1 cellular context compared by ENCODE assay signal in the genomic region with DNA sequence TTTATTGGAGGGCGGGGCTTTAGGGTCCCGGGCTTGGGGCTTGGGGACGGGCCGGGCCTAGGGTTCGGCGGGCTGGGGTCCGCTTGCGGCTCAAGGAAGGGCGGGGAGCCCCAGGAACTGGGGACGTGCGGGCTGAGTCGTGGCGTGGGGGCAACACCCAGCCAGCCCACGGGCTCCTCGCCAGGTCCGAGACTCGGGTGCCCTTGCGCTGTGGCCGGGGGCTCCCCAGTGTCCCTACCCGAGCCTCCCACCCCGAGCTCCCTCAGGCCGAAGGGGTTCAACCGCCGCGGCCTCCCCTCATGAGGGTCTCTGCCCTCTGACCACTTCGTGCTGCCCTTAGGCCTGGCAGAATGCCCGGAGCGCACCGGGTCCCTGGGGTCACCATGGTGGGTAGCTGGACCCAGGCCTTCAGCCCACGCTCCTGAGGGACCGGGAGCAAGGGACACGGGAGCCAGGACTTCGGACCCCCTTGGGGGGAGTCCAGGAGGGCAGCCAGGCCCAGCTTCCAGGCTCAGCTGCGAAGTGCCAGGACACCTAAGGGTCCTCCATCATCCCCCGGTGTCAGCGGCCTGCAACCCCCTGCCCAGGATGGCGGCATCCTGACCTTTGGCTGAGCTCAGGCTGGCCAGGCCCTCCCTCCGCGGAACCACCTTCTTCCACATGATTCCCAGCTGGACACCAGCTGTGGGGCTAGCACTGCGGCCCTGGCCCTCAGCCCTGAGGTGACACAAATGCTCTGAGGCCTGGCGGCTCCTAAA.
TF ChIP-seq lines count a peak whose summit lies in the region.

No MANE protein-coding gene starts in this region.

TF ChIP-seq in HepG2, 621 proteins besides CTCF, POLR2A, EP300 and RAD21 (continued from another document and continues in another):
- TF ChIP-seq, protein P1, sequence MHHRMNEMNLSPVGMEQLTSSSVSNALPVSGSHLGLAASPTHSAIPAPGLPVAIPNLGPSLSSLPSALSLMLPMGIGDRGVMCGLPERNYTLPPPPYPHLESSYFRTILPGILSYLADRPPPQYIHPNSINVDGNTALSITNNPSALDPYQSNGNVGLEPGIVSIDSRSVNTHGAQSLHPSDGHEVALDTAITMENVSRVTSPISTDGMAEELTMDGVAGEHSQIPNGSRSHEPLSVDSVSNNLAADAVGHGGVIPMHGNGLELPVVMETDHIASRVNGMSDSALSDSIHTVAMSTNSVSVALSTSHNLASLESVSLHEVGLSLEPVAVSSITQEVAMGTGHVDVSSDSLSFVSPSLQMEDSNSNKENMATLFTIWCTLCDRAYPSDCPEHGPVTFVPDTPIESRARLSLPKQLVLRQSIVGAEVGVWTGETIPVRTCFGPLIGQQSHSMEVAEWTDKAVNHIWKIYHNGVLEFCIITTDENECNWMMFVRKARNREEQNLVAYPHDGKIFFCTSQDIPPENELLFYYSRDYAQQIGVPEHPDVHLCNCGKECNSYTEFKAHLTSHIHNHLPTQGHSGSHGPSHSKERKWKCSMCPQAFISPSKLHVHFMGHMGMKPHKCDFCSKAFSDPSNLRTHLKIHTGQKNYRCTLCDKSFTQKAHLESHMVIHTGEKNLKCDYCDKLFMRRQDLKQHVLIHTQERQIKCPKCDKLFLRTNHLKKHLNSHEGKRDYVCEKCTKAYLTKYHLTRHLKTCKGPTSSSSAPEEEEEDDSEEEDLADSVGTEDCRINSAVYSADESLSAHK (CRISPR knock-in tag; IDR thresholded peaks at IDR 0.05; ENCODE audit: borderline replicate concordance), result no peak
- TF ChIP-seq STAG1 (CRISPR knock-in tag; IDR thresholded peaks at IDR 0.05) (no peak), ZFP62 (CRISPR knock-in tag; IDR thresholded peaks at IDR 0.05) (no peak), TAF15 (IDR thresholded peaks at IDR 0.05; ENCODE audit: low read depth, low read length, poor library complexity, severe bottlenecking) (no peak), JARID2 (CRISPR knock-in tag; IDR thresholded peaks at IDR 0.05; ENCODE audit: insufficient replicate concordance) (peak; percentile 78), AHR (CRISPR knock-in tag; IDR thresholded peaks at IDR 0.05) (0 out of 2 replicates have a peak, but pooled peaks have one; percentile 19), ZMAT3 (CRISPR knock-in tag; conservative IDR thresholded peaks at IDR 0.05) (0 out of 2 replicates have a peak, but pooled peaks have one; percentile 27), SMYD3 (CRISPR knock-in tag; IDR thresholded peaks at IDR 0.05) (no peak), GATAD1 (CRISPR knock-in tag; IDR thresholded peaks at IDR 0.05) (no peak), TGIF2 (CRISPR knock-in tag; IDR thresholded peaks at IDR 0.05) (no peak), ZNF501 (CRISPR knock-in tag; IDR thresholded peaks at IDR 0.05) (no peak), ZNF224 (CRISPR knock-in tag; IDR thresholded peaks at IDR 0.05) (no peak), ATF7 (IDR thresholded peaks at IDR 0.05) (no peak), ATF7 (CRISPR knock-in tag; IDR thresholded peaks at IDR 0.05) (no peak), ISX (CRISPR knock-in tag; conservative IDR thresholded peaks at IDR 0.05) (no peak)
- TF ChIP-seq, protein P2, sequence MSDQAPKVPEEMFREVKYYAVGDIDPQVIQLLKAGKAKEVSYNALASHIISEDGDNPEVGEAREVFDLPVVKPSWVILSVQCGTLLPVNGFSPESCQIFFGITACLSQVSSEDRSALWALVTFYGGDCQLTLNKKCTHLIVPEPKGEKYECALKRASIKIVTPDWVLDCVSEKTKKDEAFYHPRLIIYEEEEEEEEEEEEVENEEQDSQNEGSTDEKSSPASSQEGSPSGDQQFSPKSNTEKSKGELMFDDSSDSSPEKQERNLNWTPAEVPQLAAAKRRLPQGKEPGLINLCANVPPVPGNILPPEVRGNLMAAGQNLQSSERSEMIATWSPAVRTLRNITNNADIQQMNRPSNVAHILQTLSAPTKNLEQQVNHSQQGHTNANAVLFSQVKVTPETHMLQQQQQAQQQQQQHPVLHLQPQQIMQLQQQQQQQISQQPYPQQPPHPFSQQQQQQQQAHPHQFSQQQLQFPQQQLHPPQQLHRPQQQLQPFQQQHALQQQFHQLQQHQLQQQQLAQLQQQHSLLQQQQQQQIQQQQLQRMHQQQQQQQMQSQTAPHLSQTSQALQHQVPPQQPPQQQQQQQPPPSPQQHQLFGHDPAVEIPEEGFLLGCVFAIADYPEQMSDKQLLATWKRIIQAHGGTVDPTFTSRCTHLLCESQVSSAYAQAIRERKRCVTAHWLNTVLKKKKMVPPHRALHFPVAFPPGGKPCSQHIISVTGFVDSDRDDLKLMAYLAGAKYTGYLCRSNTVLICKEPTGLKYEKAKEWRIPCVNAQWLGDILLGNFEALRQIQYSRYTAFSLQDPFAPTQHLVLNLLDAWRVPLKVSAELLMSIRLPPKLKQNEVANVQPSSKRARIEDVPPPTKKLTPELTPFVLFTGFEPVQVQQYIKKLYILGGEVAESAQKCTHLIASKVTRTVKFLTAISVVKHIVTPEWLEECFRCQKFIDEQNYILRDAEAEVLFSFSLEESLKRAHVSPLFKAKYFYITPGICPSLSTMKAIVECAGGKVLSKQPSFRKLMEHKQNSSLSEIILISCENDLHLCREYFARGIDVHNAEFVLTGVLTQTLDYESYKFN (CRISPR knock-in tag; conservative IDR thresholded peaks at IDR 0.05), result no peak; the same call in 1 of the 2 replicates
- TF ChIP-seq, protein P3, sequence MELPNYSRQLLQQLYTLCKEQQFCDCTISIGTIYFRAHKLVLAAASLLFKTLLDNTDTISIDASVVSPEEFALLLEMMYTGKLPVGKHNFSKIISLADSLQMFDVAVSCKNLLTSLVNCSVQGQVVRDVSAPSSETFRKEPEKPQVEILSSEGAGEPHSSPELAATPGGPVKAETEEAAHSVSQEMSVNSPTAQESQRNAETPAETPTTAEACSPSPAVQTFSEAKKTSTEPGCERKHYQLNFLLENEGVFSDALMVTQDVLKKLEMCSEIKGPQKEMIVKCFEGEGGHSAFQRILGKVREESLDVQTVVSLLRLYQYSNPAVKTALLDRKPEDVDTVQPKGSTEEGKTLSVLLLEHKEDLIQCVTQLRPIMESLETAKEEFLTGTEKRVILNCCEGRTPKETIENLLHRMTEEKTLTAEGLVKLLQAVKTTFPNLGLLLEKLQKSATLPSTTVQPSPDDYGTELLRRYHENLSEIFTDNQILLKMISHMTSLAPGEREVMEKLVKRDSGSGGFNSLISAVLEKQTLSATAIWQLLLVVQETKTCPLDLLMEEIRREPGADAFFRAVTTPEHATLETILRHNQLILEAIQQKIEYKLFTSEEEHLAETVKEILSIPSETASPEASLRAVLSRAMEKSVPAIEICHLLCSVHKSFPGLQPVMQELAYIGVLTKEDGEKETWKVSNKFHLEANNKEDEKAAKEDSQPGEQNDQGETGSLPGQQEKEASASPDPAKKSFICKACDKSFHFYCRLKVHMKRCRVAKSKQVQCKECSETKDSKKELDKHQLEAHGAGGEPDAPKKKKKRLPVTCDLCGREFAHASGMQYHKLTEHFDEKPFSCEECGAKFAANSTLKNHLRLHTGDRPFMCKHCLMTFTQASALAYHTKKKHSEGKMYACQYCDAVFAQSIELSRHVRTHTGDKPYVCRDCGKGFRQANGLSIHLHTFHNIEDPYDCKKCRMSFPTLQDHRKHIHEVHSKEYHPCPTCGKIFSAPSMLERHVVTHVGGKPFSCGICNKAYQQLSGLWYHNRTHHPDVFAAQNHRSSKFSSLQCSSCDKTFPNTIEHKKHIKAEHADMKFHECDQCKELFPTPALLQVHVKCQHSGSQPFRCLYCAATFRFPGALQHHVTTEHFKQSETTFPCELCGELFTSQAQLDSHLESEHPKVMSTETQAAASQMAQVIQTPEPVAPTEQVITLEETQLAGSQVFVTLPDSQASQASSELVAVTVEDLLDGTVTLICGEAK (IDR thresholded peaks at IDR 0.05), result no peak
- TF ChIP-seq, protein P3 (CRISPR knock-in tag; IDR thresholded peaks at IDR 0.05), result no peak; the same call in none of the 2 replicates
- TF ChIP-seq, protein P4, sequence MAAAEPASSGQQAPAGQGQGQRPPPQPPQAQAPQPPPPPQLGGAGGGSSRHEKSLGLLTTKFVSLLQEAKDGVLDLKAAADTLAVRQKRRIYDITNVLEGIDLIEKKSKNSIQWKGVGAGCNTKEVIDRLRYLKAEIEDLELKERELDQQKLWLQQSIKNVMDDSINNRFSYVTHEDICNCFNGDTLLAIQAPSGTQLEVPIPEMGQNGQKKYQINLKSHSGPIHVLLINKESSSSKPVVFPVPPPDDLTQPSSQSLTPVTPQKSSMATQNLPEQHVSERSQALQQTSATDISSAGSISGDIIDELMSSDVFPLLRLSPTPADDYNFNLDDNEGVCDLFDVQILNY (CRISPR knock-in tag; conservative IDR thresholded peaks at IDR 0.05), result no peak
- TF ChIP-seq, protein P5, sequence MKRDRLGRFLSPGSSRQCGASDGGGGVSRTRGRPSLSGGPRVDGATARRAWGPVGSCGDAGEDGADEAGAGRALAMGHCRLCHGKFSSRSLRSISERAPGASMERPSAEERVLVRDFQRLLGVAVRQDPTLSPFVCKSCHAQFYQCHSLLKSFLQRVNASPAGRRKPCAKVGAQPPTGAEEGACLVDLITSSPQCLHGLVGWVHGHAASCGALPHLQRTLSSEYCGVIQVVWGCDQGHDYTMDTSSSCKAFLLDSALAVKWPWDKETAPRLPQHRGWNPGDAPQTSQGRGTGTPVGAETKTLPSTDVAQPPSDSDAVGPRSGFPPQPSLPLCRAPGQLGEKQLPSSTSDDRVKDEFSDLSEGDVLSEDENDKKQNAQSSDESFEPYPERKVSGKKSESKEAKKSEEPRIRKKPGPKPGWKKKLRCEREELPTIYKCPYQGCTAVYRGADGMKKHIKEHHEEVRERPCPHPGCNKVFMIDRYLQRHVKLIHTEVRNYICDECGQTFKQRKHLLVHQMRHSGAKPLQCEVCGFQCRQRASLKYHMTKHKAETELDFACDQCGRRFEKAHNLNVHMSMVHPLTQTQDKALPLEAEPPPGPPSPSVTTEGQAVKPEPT (CRISPR knock-in tag; IDR thresholded peaks at IDR 0.05; ENCODE audit: low read depth), result no peak
- TF ChIP-seq, protein P6, sequence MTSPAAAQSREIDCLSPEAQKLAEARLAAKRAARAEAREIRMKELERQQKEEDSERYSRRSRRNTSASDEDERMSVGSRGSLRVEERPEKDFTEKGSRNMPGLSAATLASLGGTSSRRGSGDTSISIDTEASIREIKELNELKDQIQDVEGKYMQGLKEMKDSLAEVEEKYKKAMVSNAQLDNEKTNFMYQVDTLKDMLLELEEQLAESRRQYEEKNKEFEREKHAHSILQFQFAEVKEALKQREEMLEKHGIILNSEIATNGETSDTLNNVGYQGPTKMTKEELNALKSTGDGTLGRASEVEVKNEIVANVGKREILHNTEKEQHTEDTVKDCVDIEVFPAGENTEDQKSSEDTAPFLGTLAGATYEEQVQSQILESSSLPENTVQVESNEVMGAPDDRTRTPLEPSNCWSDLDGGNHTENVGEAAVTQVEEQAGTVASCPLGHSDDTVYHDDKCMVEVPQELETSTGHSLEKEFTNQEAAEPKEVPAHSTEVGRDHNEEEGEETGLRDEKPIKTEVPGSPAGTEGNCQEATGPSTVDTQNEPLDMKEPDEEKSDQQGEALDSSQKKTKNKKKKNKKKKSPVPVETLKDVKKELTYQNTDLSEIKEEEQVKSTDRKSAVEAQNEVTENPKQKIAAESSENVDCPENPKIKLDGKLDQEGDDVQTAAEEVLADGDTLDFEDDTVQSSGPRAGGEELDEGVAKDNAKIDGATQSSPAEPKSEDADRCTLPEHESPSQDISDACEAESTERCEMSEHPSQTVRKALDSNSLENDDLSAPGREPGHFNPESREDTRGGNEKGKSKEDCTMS (CRISPR knock-in tag; conservative IDR thresholded peaks at IDR 0.05), result no peak
- TF ChIP-seq, protein P7, sequence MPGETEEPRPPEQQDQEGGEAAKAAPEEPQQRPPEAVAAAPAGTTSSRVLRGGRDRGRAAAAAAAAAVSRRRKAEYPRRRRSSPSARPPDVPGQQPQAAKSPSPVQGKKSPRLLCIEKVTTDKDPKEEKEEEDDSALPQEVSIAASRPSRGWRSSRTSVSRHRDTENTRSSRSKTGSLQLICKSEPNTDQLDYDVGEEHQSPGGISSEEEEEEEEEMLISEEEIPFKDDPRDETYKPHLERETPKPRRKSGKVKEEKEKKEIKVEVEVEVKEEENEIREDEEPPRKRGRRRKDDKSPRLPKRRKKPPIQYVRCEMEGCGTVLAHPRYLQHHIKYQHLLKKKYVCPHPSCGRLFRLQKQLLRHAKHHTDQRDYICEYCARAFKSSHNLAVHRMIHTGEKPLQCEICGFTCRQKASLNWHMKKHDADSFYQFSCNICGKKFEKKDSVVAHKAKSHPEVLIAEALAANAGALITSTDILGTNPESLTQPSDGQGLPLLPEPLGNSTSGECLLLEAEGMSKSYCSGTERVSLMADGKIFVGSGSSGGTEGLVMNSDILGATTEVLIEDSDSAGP (CRISPR knock-in tag; IDR thresholded peaks at IDR 0.05; ENCODE audit: borderline replicate concordance), result no peak; the same call in 1 of the 2 replicates
- TF ChIP-seq, protein P8, sequence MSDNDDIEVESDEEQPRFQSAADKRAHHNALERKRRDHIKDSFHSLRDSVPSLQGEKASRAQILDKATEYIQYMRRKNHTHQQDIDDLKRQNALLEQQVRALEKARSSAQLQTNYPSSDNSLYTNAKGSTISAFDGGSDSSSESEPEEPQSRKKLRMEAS (IDR thresholded peaks at IDR 0.05), result peak; percentile 65; the same call in 1 of the 2 replicates
- TF ChIP-seq, protein P9, sequence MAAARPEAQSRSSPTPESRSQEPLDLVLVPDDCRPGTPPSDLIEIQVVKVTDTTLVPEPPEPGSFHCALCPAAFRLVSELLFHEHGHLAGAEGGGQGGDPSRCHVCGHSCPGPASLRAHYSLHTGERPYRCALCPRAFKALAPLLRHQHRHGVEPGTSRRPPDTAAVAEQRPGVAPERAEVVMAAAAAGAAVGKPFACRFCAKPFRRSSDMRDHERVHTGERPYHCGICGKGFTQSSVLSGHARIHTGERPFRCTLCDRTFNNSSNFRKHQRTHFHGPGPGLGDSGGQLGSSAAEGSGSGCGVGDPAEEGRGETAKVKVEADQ (CRISPR knock-in tag; IDR thresholded peaks at IDR 0.05; ENCODE audit: borderline replicate concordance), result no peak
